Comparison of ENCODE assay signal across 8 cellular contexts in the genomic region with DNA sequence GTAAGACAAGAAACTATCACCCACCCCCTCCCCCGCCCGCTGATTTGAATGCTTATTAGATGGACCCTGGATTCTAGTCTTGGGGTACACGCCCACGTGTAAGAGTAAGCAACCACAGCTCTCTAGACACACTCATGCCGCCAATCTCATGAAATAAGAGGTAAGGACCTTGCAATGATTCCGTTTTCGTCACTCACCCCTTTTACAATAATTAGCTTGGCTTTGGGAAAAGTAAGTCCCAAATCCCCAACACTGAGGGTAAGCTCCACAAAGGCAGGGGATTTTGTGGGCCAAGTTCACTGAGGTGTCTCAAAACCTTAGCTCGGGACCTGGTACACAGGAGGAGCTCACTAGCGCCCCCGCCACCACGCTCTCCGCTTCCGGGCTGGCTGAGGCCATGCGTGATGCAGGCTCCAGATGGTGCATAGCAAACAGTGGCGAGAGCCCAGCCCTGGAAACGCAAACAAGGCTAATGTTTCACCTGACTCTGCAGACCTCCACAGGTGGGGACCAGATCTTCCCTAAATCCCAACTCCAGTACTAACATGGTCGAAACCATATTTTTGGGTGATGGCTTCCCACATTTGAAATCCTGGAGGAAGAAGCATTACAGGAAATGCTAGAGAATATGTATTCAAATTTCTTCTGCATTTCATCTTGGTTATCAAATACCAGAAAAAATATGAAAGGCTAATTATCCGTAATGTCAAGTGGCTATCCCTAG. TPM values are rescaled to one million over a fixed set of nuclear protein-coding genes. Genes with fewer than 3 reads are reported as not detected.
DNase-seq lines count a peak whose midpoint lies in the region; ATAC-seq and TF ChIP-seq lines count a peak whose summit lies in the region.

No MANE protein-coding gene starts in this region.

- H3K9ac ChIP-seq in rectal smooth muscle tissue (ENCODE audit: low read length), result peak overlapping the region; percentile 24

- peak; percentile 92 to 96 (median 95) for DNase-seq in NCI-H1417 (lab: John Stamatoyannopoulos, UW)
- DNase-seq in T-cell, result peak; percentile 75 to 93 (median 87)
- peak in 51 of 56 donors; percentile 4 to 76 (median 30) for DNase-seq in amygdala (lab: John Stamatoyannopoulos, UW)
- peak; percentile 83 to 94 (median 91) for DNase-seq in right cardiac atrium
- DNase-seq in aorta, result peak; percentile 88 to 94

- no peaks in the 10 kb centered on the region for H3K9me3 ChIP-seq in right cardiac atrium (ENCODE audit: control insufficient read depth, low read length)
- H3K9me3 ChIP-seq in aorta (ENCODE audit: control insufficient read depth, low read length), result no peaks in the 10 kb centered on the region

- WGBS in right cardiac atrium, result 3% methylated on average over 18 of the region's 18 CpGs
- 6 to 7% methylated on average over 18 of the region's 18 CpGs for WGBS in aorta, 2 donors

- no peak overlapping the region for H3K27ac ChIP-seq in right cardiac atrium (ENCODE audit: low read length)
- H3K27ac ChIP-seq in rectal smooth muscle tissue (ENCODE audit: low read depth, low read length), result no peak overlapping the region
- no peak overlapping the region for H3K27ac ChIP-seq in aorta (ENCODE audit: low read depth in 1 of 2, low read length in 2 of 2)

- peak overlapping the region; percentile 90 to 95 (median 95) for H3K4me3 Mint-ChIP-seq in T-cell

- intact Hi-C loops in right cardiac atrium (cut with DNase I), result no loop called here
- intact Hi-C loops in aorta (cut with DNase I), result no loop called here

- POLR2A ChIA-PET in T-cell (lab: Charles Lee), result interaction anchor here (0.5 to 1.7 kb wide), 15 partner anchors 9 to 331 kb away, joined by 3 to 12 read pairs (median 4); a partner anchor contains a TSS

- H3K27ac Mint-ChIP-seq in T-cell, result peak overlapping the region; percentile 92 to 98

- CTCF ChIA-PET in T-cell (lab: Charles Lee), result interaction anchor here (0.6 to 6.7 kb wide), 46 partner anchors 9 to 1468 kb away, joined by 3 to 54 read pairs (median 5); a partner anchor contains a TSS

- no peaks in the 10 kb centered on the region for H3K9me3 Mint-ChIP-seq in T-cell

- peaks cover 24% of the 10 kb centered on the region for H3K36me3 Mint-ChIP-seq in T-cell

- no peaks in the 10 kb centered on the region for H3K27me3 Mint-ChIP-seq in T-cell

- H3K4me1 Mint-ChIP-seq in T-cell, result peaks cover 51 to 65% (median 58%) of the 10 kb centered on the region in 3 donors

- no peaks in the 10 kb centered on the region for H3K4me1 ChIP-seq in right cardiac atrium (ENCODE audit: control insufficient read depth, insufficient read depth, low read length)
- H3K4me1 ChIP-seq in rectal smooth muscle tissue (ENCODE audit: control insufficient read depth, insufficient read depth, low read length), result peaks cover 2% of the 10 kb centered on the region
- no peaks in the 10 kb centered on the region for H3K4me1 ChIP-seq in aorta (ENCODE audit: control insufficient read depth in 1 of 2, insufficient read depth in 2 of 2, low read length in 2 of 2)

- peak; percentile 89 for TF ChIP-seq CTCF in GM12874 (IDR thresholded peaks at IDR 0.05; ENCODE audit: insufficient read depth, low read depth, low read length)

- ATAC-seq in HG02759 (IDR thresholded peaks at IDR 0.05; ENCODE audit: unreplicated experiment) (peak; percentile 77), T-cell (replicated peaks in 1 of 4) (peak; percentile 79 to 81 (median 80)), right cardiac atrium (peak; percentile 94 to 95), aorta (ENCODE audit: low FRiP score) (peak; percentile 87)

- no peaks in the 10 kb centered on the region for H3K27me3 ChIP-seq in right cardiac atrium (ENCODE audit: control insufficient read depth, insufficient read depth)
- no peaks in the 10 kb centered on the region for H3K27me3 ChIP-seq in rectal smooth muscle tissue (ENCODE audit: control insufficient read depth, insufficient read depth, low read length)
- no peaks in the 10 kb centered on the region for H3K27me3 ChIP-seq in aorta (ENCODE audit: control insufficient read depth in 1 of 2, insufficient read depth in 2 of 2, low read length in 1 of 2)

- H3K4me3 ChIP-seq in right cardiac atrium (ENCODE audit: low read length) (peak overlapping the region; percentile 89), rectal smooth muscle tissue (ENCODE audit: low read length) (peak overlapping the region; percentile 71), aorta (ENCODE audit: low read length in 2 of 2) (peak overlapping the region; percentile 10 to 84)

- H3K36me3 ChIP-seq in rectal smooth muscle tissue (ENCODE audit: control insufficient read depth, insufficient read depth, low read length) (no peaks in the 10 kb centered on the region), aorta (ENCODE audit: control insufficient read depth in 1 of 2, insufficient read depth in 2 of 2, low read length in 1 of 2) (no peaks in the 10 kb centered on the region)

RNA-seq across cellular contexts. Expression of a gene that starts 4.1 kb away (rescaled TPM):
- total RNA-seq in T-cell (100 to 1,000 TPM; 124 to 318 (median 147) TPM), right cardiac atrium (1 to 10 TPM; 1.2 to 5.0 (median 3.0) TPM), aorta (1 to 10 TPM; 3.5 to 4.2 TPM)
- polyA plus RNA-seq in right cardiac atrium (1.6 TPM), aorta (10 to 100 TPM in 1 of 2 donors, 1 to 10 TPM in 1; 3.2 to 48.1 TPM)

Comparison
In these comparisons a context has a peak if more than half of its experiments do, and no peak if none do; other contexts are left out.
1. DNase-seq: peak in every context shown above with its lines; median percentile 95 in NCI-H1417; 91 in right cardiac atrium; 91 in aorta; 87 in T-cell; 30 in amygdala.
2. RNA of a gene that starts 4.1 kb away (total RNA-seq): 124 to 318 TPM in T-cell; 3.5 to 4.2 TPM in aorta and 1.2 to 5.0 TPM in right cardiac atrium; every median in the first group is over 10 times any median in the second.
3. Peak in every context shown above with its lines, with median percentiles within 50 percentile points of each other: ATAC-seq and H3K4me3 ChIP-seq.